Comparison of ENCODE assay signal across 8 cellular contexts in genomic region chr17:63843387-63844292, GRCh38. TPM values are rescaled to one million over a fixed set of nuclear protein-coding genes. Genes with fewer than 3 reads are reported as not detected.
A peak's percentile ranks its signal among the peaks of the same experiment; 100 is the strongest.
DNase-seq lines count a peak whose midpoint lies in the region; ATAC-seq and TF ChIP-seq lines count a peak whose summit lies in the region.

No MANE protein-coding gene starts in this region.

- H3K27ac ChIP-seq in OCI-LY1 (ENCODE audit: low read depth, low read length, poor library complexity, severe bottlenecking) (peak overlapping the region; percentile 75), mammary epithelial cell (ENCODE audit: insufficient read depth, low read depth, low read length) (peak overlapping the region; percentile 24), layer of hippocampus (ENCODE audit: low read depth, low read length) (peak overlapping the region; percentile 84)

- H3K4me1 Mint-ChIP-seq in stimulated activated naive CD8-positive, alpha-beta T cell treated with anti-CD3 and anti-CD28 coated beads, Interleukin-15, Interleukin-2, amounts not matched to agents 100 ng/mL and 50 ng/mL, for 24 hours (ENCODE audit: low read depth): peaks cover 46% of the 10 kb centered on the region

- H3K36me3 ChIP-seq in OCI-LY1 (ENCODE audit: insufficient read depth, low read length) (no peaks in the 10 kb centered on the region; the same call in 1 of the 2 replicates), mammary epithelial cell (ENCODE audit: insufficient read depth, low read length) (no peaks in the 10 kb centered on the region)

- H3K4me3 ChIP-seq in OCI-LY1 (ENCODE audit: low read depth, low read length, poor library complexity, severe bottlenecking) (peak overlapping the region; percentile 95), mammary epithelial cell (replicated peaks in 1 of 3; ENCODE audit: insufficient read depth in 1 of 3, low read depth in 2 of 3, low read length in 3 of 3) (peak overlapping the region; percentile 50 to 58 (median 52))

- H3K27me3 ChIP-seq in OCI-LY1 (ENCODE audit: insufficient read depth, low read length): no peaks in the 10 kb centered on the region
- H3K27me3 ChIP-seq in mammary epithelial cell (ENCODE audit: insufficient read depth, low read length): no peaks in the 10 kb centered on the region
- no peaks in the 10 kb centered on the region for H3K27me3 ChIP-seq in layer of hippocampus (ENCODE audit: control insufficient read depth, insufficient read depth, low read length)

- no peaks in the 10 kb centered on the region for H3K27me3 Mint-ChIP-seq in stimulated activated naive CD8-positive, alpha-beta T cell treated with anti-CD3 and anti-CD28 coated beads, Interleukin-15, Interleukin-2, amounts not matched to agents 100 ng/mL and 50 ng/mL, for 24 hours

- H3K4me2 ChIP-seq in OCI-LY1 (ENCODE audit: low read length): peak overlapping the region; percentile 57
- H3K4me2 ChIP-seq in mammary epithelial cell (ENCODE audit: insufficient read depth, low read depth, low read length): peak overlapping the region; percentile 71

- intact Hi-C loops in mammary epithelial cell (cut with micrococcal nuclease): loop anchor here (2.0 to 5.0 kb wide), 3 partner anchors 17 to 291 kb away; partner anchors contain the start of genes CCDC47, DCAF7, FTSJ3 and PSMC5

- TSS peak; percentile 70 for BruUV-seq in mammary epithelial cell (replicated peaks; lab: Mats Ljungman, UMichigan)

- H3K79me2 ChIP-seq in OCI-LY1 (ENCODE audit: insufficient read depth, low read length) (peaks cover 34% of the 10 kb centered on the region), mammary epithelial cell (ENCODE audit: insufficient read depth, low read length) (peaks cover 38% of the 10 kb centered on the region)

- in situ Hi-C loops in mammary epithelial cell (cut with MboI; ENCODE audit: low sequenced_read_pairs in 2 of 2): no loop called here

- H2AFZ ChIP-seq in OCI-LY1 (ENCODE audit: low read length) (peak overlapping the region; percentile 78; the same call in 1 of the 2 replicates), mammary epithelial cell (ENCODE audit: low read depth, low read length) (peak overlapping the region; percentile 88)

- no peak for ATAC-seq in GM21576 (IDR thresholded peaks at IDR 0.05; ENCODE audit: unreplicated experiment)

- H3K27ac Mint-ChIP-seq in stimulated activated naive CD8-positive, alpha-beta T cell treated with anti-CD3 and anti-CD28 coated beads, Interleukin-15, Interleukin-2, amounts not matched to agents 100 ng/mL and 50 ng/mL, for 24 hours: peak overlapping the region; percentile 90

- 0 out of 2 replicates have a peak, but pooled peaks cover 6% of the 10 kb centered on the region for H3F3A ChIP-seq in OCI-LY1 (ENCODE audit: insufficient read depth, low read length)

- H3K9ac ChIP-seq in OCI-LY1 (ENCODE audit: low read length) (peak overlapping the region; percentile 73), mammary epithelial cell (ENCODE audit: insufficient read depth, low read length) (no peak overlapping the region)

- H3K9me3 Mint-ChIP-seq in stimulated activated naive CD8-positive, alpha-beta T cell treated with anti-CD3 and anti-CD28 coated beads, Interleukin-15, Interleukin-2, amounts not matched to agents 100 ng/mL and 50 ng/mL, for 24 hours: peaks cover 7% of the 10 kb centered on the region

- H4K20me1 ChIP-seq in OCI-LY1 (ENCODE audit: insufficient read depth, low read length): no peaks in the 10 kb centered on the region
- no peaks in the 10 kb centered on the region for H4K20me1 ChIP-seq in mammary epithelial cell (ENCODE audit: insufficient read depth, low read length)

- DNase-seq in stimulated activated CD4-positive, alpha-beta T cell treated with anti-CD3 and anti-CD28 coated beads, Interleukin-4, amount 100 ng/mL, for 24 hours: peak; percentile 43
- no peak for DNase-seq in stimulated activated CD4-positive, alpha-beta T cell treated with anti-CD3 and anti-CD28 coated beads, Interleukin-12 subunit alpha, Interleukin-12 subunit beta, amount 100 ng/mL, for 4 hours
- DNase-seq in mammary epithelial cell (peak; percentile 19), NCI-H187 (lab: John Stamatoyannopoulos, UW) (no peak)

- 28% methylated on average over 24 of the region's 26 CpGs for WGBS in mammary epithelial cell (ENCODE audit: low coverage, missing lambda C conversion rate)

- peaks cover 8% of the 10 kb centered on the region for H3K36me3 Mint-ChIP-seq in stimulated activated naive CD8-positive, alpha-beta T cell treated with anti-CD3 and anti-CD28 coated beads, Interleukin-15, Interleukin-2, amounts not matched to agents 100 ng/mL and 50 ng/mL, for 24 hours (ENCODE audit: low read depth)

- peak overlapping the region; percentile 95 for H3K4me3 Mint-ChIP-seq in stimulated activated naive CD8-positive, alpha-beta T cell treated with anti-CD3 and anti-CD28 coated beads, Interleukin-15, Interleukin-2, amounts not matched to agents 100 ng/mL and 50 ng/mL, for 24 hours

- CTCF ChIA-PET in mammary epithelial cell (lab: Charles Lee; ENCODE audit: low non-redundant PET): interaction anchor here (0.7 kb wide), 1 partner anchor 8 kb away, joined by 11 read pairs; no protein-coding TSS in a partner anchor

- dilution Hi-C loops in mammary epithelial cell (cut with HindIII; ENCODE audit: low sequenced_read_pairs): no loop called here

- H3K9me3 ChIP-seq in OCI-LY1 (ENCODE audit: low read length) (no peaks in the 10 kb centered on the region), mammary epithelial cell (replicated peaks; ENCODE audit: insufficient read depth, low read length) (peaks cover 5% of the 10 kb centered on the region)

- H3K9me2 ChIP-seq in OCI-LY1 (ENCODE audit: low read depth, low read length): no peaks in the 10 kb centered on the region

- H3K4me1 ChIP-seq in OCI-LY1 (ENCODE audit: insufficient read depth, low read length, severe bottlenecking): peaks cover 41% of the 10 kb centered on the region
- peaks cover 26% of the 10 kb centered on the region for H3K4me1 ChIP-seq in mammary epithelial cell (ENCODE audit: insufficient read depth, low read length)

- TF ChIP-seq CTCF in OCI-LY1 (IDR thresholded peaks at IDR 0.05; ENCODE audit: low read length) (no peak), mammary epithelial cell (conservative IDR thresholded peaks at IDR 0.05 in 1 of 2, IDR thresholded peaks at IDR 0.05 in 1 of 2; ENCODE audit: extremely low read depth in 1 of 2, insufficient read depth in 1 of 2, low read depth in 1 of 2, low read length in 2 of 2) (no peak)

RNA-seq across cellular contexts. Expression of gene SMARCD2, which starts 1.2 kb away (rescaled TPM):
- total RNA-seq in mammary epithelial cell: 10 to 100 TPM; 66.1 to 75.3 TPM
- polyA plus RNA-seq in mammary epithelial cell: 77.9 TPM
- polyA minus RNA-seq in mammary epithelial cell: 102 TPM

RNA-seq across cellular contexts. Expression of gene FTSJ3, which starts 16.2 kb away (rescaled TPM):
- total RNA-seq in mammary epithelial cell: 10 to 100 TPM; 39.5 to 49.0 TPM
- 32.0 TPM for polyA plus RNA-seq in mammary epithelial cell
- polyA minus RNA-seq in mammary epithelial cell: 52.4 TPM

RNA-seq across cellular contexts. Expression of gene PSMC5, which starts 16.4 kb away (rescaled TPM):
- total RNA-seq in mammary epithelial cell: 100 to 1,000 TPM in 1 of 2 donors, 10 to 100 TPM in 1; 44.8 to 132 TPM
- polyA plus RNA-seq in mammary epithelial cell: 203 TPM
- polyA minus RNA-seq in mammary epithelial cell: 238 TPM

RNA-seq across cellular contexts. Expression of gene CSH2, which starts 29.8 kb away (rescaled TPM):
- not detected for total RNA-seq in mammary epithelial cell
- not detected for polyA plus RNA-seq in mammary epithelial cell
- polyA minus RNA-seq in mammary epithelial cell: not detected

RNA-seq across cellular contexts. Expression of gene GH2, which starts 38.1 kb away (rescaled TPM):
- not detected for total RNA-seq in mammary epithelial cell
- polyA plus RNA-seq in mammary epithelial cell: not detected
- not detected for polyA minus RNA-seq in mammary epithelial cell

Comparison
In these comparisons a context has a peak if more than half of its experiments do, and no peak if none do; other contexts are left out.
1. DNase-seq: peak in stimulated activated CD4-positive, alpha-beta T cell treated with anti-CD3 and anti-CD28 coated beads, Interleukin-4, amount 100 ng/mL, for 24 hours (single experiment) and mammary epithelial cell (single experiment); none in stimulated activated CD4-positive, alpha-beta T cell treated with anti-CD3 and anti-CD28 coated beads, Interleukin-12 subunit alpha, Interleukin-12 subunit beta, amount 100 ng/mL, for 4 hours (single experiment) and NCI-H187 (0 of 2).
2. H3K27ac ChIP-seq: peak in every context shown above with its lines; median percentile 84 in layer of hippocampus; 75 in OCI-LY1; 24 in mammary epithelial cell.